1 cellular context compared by ENCODE assay signal in genomic region chr18:77088977-77089795, GRCh38.
TF ChIP-seq lines count a peak whose summit lies in the region.

No MANE protein-coding gene starts in this region.

TF ChIP-seq in GM23338, 12 proteins besides CTCF, POLR2A, EP300 and RAD21 (continued from another document):
- TF ChIP-seq, protein P1, sequence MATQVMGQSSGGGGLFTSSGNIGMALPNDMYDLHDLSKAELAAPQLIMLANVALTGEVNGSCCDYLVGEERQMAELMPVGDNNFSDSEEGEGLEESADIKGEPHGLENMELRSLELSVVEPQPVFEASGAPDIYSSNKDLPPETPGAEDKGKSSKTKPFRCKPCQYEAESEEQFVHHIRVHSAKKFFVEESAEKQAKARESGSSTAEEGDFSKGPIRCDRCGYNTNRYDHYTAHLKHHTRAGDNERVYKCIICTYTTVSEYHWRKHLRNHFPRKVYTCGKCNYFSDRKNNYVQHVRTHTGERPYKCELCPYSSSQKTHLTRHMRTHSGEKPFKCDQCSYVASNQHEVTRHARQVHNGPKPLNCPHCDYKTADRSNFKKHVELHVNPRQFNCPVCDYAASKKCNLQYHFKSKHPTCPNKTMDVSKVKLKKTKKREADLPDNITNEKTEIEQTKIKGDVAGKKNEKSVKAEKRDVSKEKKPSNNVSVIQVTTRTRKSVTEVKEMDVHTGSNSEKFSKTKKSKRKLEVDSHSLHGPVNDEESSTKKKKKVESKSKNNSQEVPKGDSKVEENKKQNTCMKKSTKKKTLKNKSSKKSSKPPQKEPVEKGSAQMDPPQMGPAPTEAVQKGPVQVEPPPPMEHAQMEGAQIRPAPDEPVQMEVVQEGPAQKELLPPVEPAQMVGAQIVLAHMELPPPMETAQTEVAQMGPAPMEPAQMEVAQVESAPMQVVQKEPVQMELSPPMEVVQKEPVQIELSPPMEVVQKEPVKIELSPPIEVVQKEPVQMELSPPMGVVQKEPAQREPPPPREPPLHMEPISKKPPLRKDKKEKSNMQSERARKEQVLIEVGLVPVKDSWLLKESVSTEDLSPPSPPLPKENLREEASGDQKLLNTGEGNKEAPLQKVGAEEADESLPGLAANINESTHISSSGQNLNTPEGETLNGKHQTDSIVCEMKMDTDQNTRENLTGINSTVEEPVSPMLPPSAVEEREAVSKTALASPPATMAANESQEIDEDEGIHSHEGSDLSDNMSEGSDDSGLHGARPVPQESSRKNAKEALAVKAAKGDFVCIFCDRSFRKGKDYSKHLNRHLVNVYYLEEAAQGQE (IDR thresholded peaks at IDR 0.05; ENCODE audit: unreplicated experiment): no peak
TF ChIP-seq in GM23338: peak in this region for 0.
